In the genomic region with DNA sequence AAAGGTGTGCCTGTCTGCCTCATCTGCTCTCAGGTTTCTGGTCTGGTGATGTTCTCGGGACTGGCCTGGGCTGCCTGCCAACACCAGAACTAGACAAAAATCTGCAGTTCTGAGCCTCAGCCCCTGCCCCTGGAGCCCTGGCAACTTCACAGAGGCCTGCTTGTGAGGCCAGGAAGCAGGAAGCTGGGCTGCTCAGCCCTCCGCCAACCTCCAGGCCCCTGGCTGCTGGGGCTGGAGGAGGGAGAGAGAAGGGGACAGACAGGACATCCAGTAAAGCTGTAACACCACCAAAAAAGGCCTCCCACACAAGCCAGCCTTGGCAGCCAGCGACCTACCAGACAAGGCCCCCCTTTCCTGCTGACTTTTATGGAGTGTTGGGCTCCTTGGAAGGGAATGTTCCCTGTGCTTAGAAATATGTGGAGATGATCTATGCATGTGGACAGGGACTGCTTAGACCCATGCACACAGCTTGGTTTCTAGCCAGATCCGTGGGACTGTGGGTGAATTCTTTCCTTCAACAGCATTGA, we compare ENCODE assay signal across 11 cellular contexts.
A peak's percentile ranks its signal among the peaks of the same experiment; 100 is the strongest.
DNase-seq lines count a peak whose midpoint lies in the region; ATAC-seq and FAIRE-seq lines count a peak whose summit lies in the region.
"Had no signal": no experiment of that assay in that cellular context is flagged by ENCODE, and none has a peak within 500 bp of the region (broad histone marks: within the 10 kb centered on the region; RNA-seq: fewer than 3 reads in every experiment).

No MANE protein-coding gene starts in this region.

- no peaks in the 10 kb centered on the region for H3K27me3 Mint-ChIP-seq in CD4-positive, alpha-beta memory T cell

- H3K36me3 ChIP-seq in CD4-positive, alpha-beta memory T cell (ENCODE audit: insufficient read depth, low read length): no peaks in the 10 kb centered on the region
- H3K36me3 ChIP-seq in adipocyte (ENCODE audit: control insufficient read depth, insufficient read depth, low read length, severe bottlenecking): no peaks in the 10 kb centered on the region

- no peak overlapping the region for H3K27ac ChIP-seq in CD4-positive, alpha-beta memory T cell (ENCODE audit: low read depth, low read length)

- H3K9me3 ChIP-seq in CD4-positive, alpha-beta memory T cell (ENCODE audit: control insufficient read depth in 1 of 2, low read length in 2 of 2): no peaks in the 10 kb centered on the region
- no peaks in the 10 kb centered on the region for H3K9me3 ChIP-seq in adipocyte (ENCODE audit: control insufficient read depth, low read length)

- peak overlapping the region in 5 of 7 donors; percentile 19 to 65 (median 44) for H3K27ac Mint-ChIP-seq in CD4-positive, alpha-beta memory T cell
- H3K27ac Mint-ChIP-seq: activated T-helper 2 cell treated with anti-CD3 and anti-CD28 coated beads, Interferon-gamma antibody, Interleukin-2, Interleukin-4, amounts not matched to agents 10 μg/mL and 5 μg/mL and 100 μg/mL, durations not matched to agents 14 hours and 24 hours and 36 hours had no signal

- no peaks in the 10 kb centered on the region for H3K27me3 ChIP-seq in CD4-positive, alpha-beta memory T cell (ENCODE audit: insufficient read depth, low read length)
- H3K27me3 ChIP-seq in adipocyte (replicated peaks; ENCODE audit: control insufficient read depth, insufficient read depth, low read length): no peaks in the 10 kb centered on the region

- H3K9ac ChIP-seq in adipocyte (ENCODE audit: low read length): peak overlapping the region; percentile 59

- H3K36me3 Mint-ChIP-seq in CD4-positive, alpha-beta memory T cell: peaks cover 0 to 19% of the 10 kb centered on the region in 2 donors

- CTCF ChIA-PET in CD4-positive, alpha-beta memory T cell (lab: Charles Lee; ENCODE audit: partially characterized antibody): no interaction called here

- intact Hi-C loops in CD4-positive, alpha-beta memory T cell (cut with micrococcal nuclease): no loop called here
- intact Hi-C loops in left cardiac atrium (cut with DNase I): no loop called here

- no peak for FAIRE-seq in frontal cortex (lab: Jason Lieb, UNC)
- FAIRE-seq: G401.6, K562 had no signal

- H3K4me3 Mint-ChIP-seq in CD4-positive, alpha-beta memory T cell: peak overlapping the region in 1 of 8 donors; percentile 3

- ATAC-seq in left cardiac atrium: peak; percentile 88 to 95
- ATAC-seq: K562 had no signal

- H3K4me3 ChIP-seq in CD4-positive, alpha-beta memory T cell (ENCODE audit: low read length in 2 of 2): no peak overlapping the region
- no peak overlapping the region for H3K4me3 ChIP-seq in adipocyte (ENCODE audit: low read length)
- H3K4me3 ChIP-seq: K562 had no signal

- H3K4me1 Mint-ChIP-seq in CD4-positive, alpha-beta memory T cell: peaks cover 22 to 52% (median 32%) of the 10 kb centered on the region in 4 donors

- no peak for DNase-seq in CD4-positive, alpha-beta memory T cell
- DNase-seq in adipocyte (ENCODE audit: low read depth): peak; percentile 9
- peak; percentile 74 for DNase-seq in left cardiac atrium
- peak; percentile 32 for DNase-seq in putamen (ENCODE audit: low spot score)
- no peak for DNase-seq in HuH-7 (ENCODE audit: low spot score)
- no peak for DNase-seq in frontal cortex (ENCODE audit: low spot score in 2 of 2)
- no peak for DNase-seq in stimulated activated CD4-positive, alpha-beta T cell treated with anti-CD3 and anti-CD28 coated beads, Interleukin-15, amount 100 ng/mL, for 24 hours
- DNase-seq in stimulated activated CD4-positive, alpha-beta T cell treated with anti-CD3 and anti-CD28 coated beads, Interleukin-4, amount 100 ng/mL, for 24 hours: no peak

- H3K4me1 ChIP-seq in CD4-positive, alpha-beta memory T cell (ENCODE audit: insufficient read depth, low read length): peaks cover 15% of the 10 kb centered on the region
- H3K4me1 ChIP-seq in adipocyte (ENCODE audit: control insufficient read depth, insufficient read depth, low read length): peaks cover 27% of the 10 kb centered on the region

- peaks cover 0 to 4% (median 0%) of the 10 kb centered on the region in 8 donors for H3K9me3 Mint-ChIP-seq in CD4-positive, alpha-beta memory T cell
- H3K9me3 Mint-ChIP-seq: activated T-helper 2 cell treated with anti-CD3 and anti-CD28 coated beads, Interferon-gamma antibody, Interleukin-2, Interleukin-4, amounts not matched to agents 10 μg/mL and 5 μg/mL and 100 μg/mL, durations not matched to agents 14 hours and 24 hours and 36 hours had no signal

- POLR2A ChIA-PET in CD4-positive, alpha-beta memory T cell (lab: Charles Lee; ENCODE audit: partially characterized antibody): no interaction called here

Comparison
In these comparisons a context has a peak if more than half of its experiments do, and no peak if none do; other contexts are left out.
1. DNase-seq: peak in adipocyte (single experiment), left cardiac atrium (single experiment) and putamen (single experiment); none in CD4-positive, alpha-beta memory T cell (0 of 5), HuH-7 (single experiment), frontal cortex (0 of 2), stimulated activated CD4-positive, alpha-beta T cell treated with anti-CD3 and anti-CD28 coated beads, Interleukin-15, amount 100 ng/mL, for 24 hours (single experiment) and stimulated activated CD4-positive, alpha-beta T cell treated with anti-CD3 and anti-CD28 coated beads, Interleukin-4, amount 100 ng/mL, for 24 hours (single experiment).